2 cellular contexts compared by ENCODE assay signal in genomic region chr6:7229376-7230326, GRCh38.
A peak's percentile ranks its signal among the peaks of the same experiment; 100 is the strongest.
TF ChIP-seq lines count a peak whose summit lies in the region.

No MANE protein-coding gene starts in this region.

TF ChIP-seq in HEK293, 187 proteins besides CTCF, POLR2A, EP300 and RAD21 (continued from another document):
- no peak for TF ChIP-seq ZNF596 (tag by site-specific recombination; IDR thresholded peaks at IDR 0.05)
- TF ChIP-seq MZF1 (tag by site-specific recombination; IDR thresholded peaks at IDR 0.05; ENCODE audit: borderline replicate concordance) = no peak
- no peak for TF ChIP-seq ZNF335 (tag by site-specific recombination; conservative IDR thresholded peaks at IDR 0.05)
- no peak for TF ChIP-seq AEBP2 (tag by site-specific recombination; IDR thresholded peaks at IDR 0.05; ENCODE audit: borderline replicate concordance)
- TF ChIP-seq ZFHX2 (tag by site-specific recombination; conservative IDR thresholded peaks at IDR 0.05) = peak; percentile 82
- TF ChIP-seq ZNF155 (tag by site-specific recombination; IDR thresholded peaks at IDR 0.05) = no peak
- no peak for TF ChIP-seq ZNF169 (tag by site-specific recombination; IDR thresholded peaks at IDR 0.05)
- TF ChIP-seq ZNF707 (tag by site-specific recombination; IDR thresholded peaks at IDR 0.05) = no peak

TF ChIP-seq in K562, 482 proteins besides CTCF, POLR2A, EP300 and RAD21 (continued from another document):
- TF ChIP-seq ATF3 (IDR thresholded peaks at IDR 0.05) = peak; percentile 20; the same call in 1 of the 2 replicates
- TF ChIP-seq ATF3 (CRISPR knock-in tag; conservative IDR thresholded peaks at IDR 0.05) = no peak
- TF ChIP-seq POLR2G (IDR thresholded peaks at IDR 0.05; ENCODE audit: low read depth, low read length) = peak; percentile 53
- 0 out of 2 replicates have a peak, but pooled peaks have one; percentile 15 for TF ChIP-seq EGR1 (conservative IDR thresholded peaks at IDR 0.05)
- TF ChIP-seq ZBTB33 (CRISPR knock-in tag; IDR thresholded peaks at IDR 0.05) = peak; percentile 97
- TF ChIP-seq RBM22 (IDR thresholded peaks at IDR 0.05; ENCODE audit: low read depth, low read length, poor library complexity, severe bottlenecking) = peak; percentile 91
- peak; percentile 40 for TF ChIP-seq FIP1L1 (IDR thresholded peaks at IDR 0.05; ENCODE audit: low read depth, low read length, poor library complexity, severe bottlenecking)
- no peak for TF ChIP-seq TAF9B (IDR thresholded peaks at IDR 0.05; ENCODE audit: partially characterized antibody)
- no peak for TF ChIP-seq ETS1 (conservative IDR thresholded peaks at IDR 0.05; ENCODE audit: control insufficient read depth, low read depth, low read length)
- peak; percentile 58; the same call in 1 of the 2 replicates for TF ChIP-seq NFIC (IDR thresholded peaks at IDR 0.05)
